In the genomic region with DNA sequence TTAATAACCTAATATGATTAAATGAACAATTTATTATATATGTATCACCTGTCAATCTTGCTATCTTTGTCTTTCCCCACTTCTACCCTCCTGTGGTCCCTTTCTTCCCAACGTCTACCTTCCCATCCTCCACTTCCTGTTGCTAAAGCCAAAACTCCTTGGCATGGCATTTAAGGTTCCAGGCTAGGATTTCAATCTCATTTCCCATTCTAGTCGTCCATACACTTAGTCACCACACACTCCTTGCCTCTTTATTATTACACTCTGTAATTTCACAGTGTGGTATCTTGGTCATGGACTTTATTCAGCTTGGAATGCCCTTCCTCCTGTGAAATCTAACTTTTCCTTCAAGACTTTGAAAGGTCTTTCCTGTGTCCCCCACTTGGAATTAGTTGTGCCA, we compare ENCODE assay signal across 17 cellular contexts.
A peak's percentile ranks its signal among the peaks of the same experiment; 100 is the strongest.
DNase-seq lines count a peak whose midpoint lies in the region; ATAC-seq and TF ChIP-seq lines count a peak whose summit lies in the region.
"Had no signal": no experiment of that assay in that cellular context is flagged by ENCODE, and none has a peak within 500 bp of the region (broad histone marks: within the 10 kb centered on the region; RNA-seq: fewer than 3 reads in every experiment).

No MANE protein-coding gene starts in this region.

- no peak overlapping the region for H3K4me3 ChIP-seq in GM23338
- H3K4me3 ChIP-seq: BLaER1 had no signal

- peaks cover 26% of the 10 kb centered on the region for H3K4me1 ChIP-seq in GM23338 (ENCODE audit: insufficient read depth)

- H3K27ac Mint-ChIP-seq in GM23338, result peak overlapping the region; percentile 70
- H3K27ac Mint-ChIP-seq: CD14-positive monocyte; CD4-positive, alpha-beta memory T cell had no signal

- H3K4me3 Mint-ChIP-seq in GM23338, result no peak overlapping the region
- H3K4me3 Mint-ChIP-seq: CD14-positive monocyte; CD4-positive, alpha-beta memory T cell had no signal

- no peak for TF ChIP-seq CTCF in GM23338 (conservative IDR thresholded peaks at IDR 0.05; ENCODE audit: low read depth in 2 of 2)

- DNase-seq in GM23338 (ENCODE audit: low spot score) (no peak), RPMI7951 (ENCODE audit: low read depth) (peak; percentile 36), kidney tubule cell (ENCODE audit: low spot score) (peak; percentile 50), renal cortical epithelial cell (ENCODE audit: low read depth) (peak; percentile 65), NCI-H2081 (lab: John Stamatoyannopoulos, UW) (no peak), dermis blood vessel endothelial cell (no peak)
- DNase-seq: 8988T; CD4-positive, alpha-beta memory T cell; DMS153; DMS79; GF-D8; HCEC 1CT; IMR-90 had no signal

- no peak overlapping the region for H2AFZ ChIP-seq in GM23338

- H3K27ac ChIP-seq in GM23338 (ENCODE audit: low read depth), result no peak overlapping the region
- H3K27ac ChIP-seq: BLaER1, HL-60 had no signal

- no peaks in the 10 kb centered on the region for H3K9me3 Mint-ChIP-seq in GM23338

- H3K79me2 ChIP-seq in GM23338 (replicated peaks; ENCODE audit: insufficient read depth), result peaks cover 18% of the 10 kb centered on the region

- H3K4me1 Mint-ChIP-seq in GM23338, result peaks cover 29% of the 10 kb centered on the region

- no peaks in the 10 kb centered on the region for H3K27me3 ChIP-seq in GM23338 (ENCODE audit: insufficient read depth)
- H3K27me3 ChIP-seq: BLaER1 had no signal

- H3K36me3 Mint-ChIP-seq in GM23338 (ENCODE audit: low read depth), result peaks cover 41% of the 10 kb centered on the region
- H3K36me3 Mint-ChIP-seq: CD14-positive monocyte had no signal

- no peak overlapping the region for H3K4me2 ChIP-seq in GM23338
- H3K4me2 ChIP-seq: BLaER1 had no signal

- no peaks in the 10 kb centered on the region for H3K27me3 Mint-ChIP-seq in GM23338 (ENCODE audit: insufficient read depth, low read depth, poor library complexity)
- H3K27me3 Mint-ChIP-seq: CD4-positive, alpha-beta memory T cell had no signal

- H3K9me2 ChIP-seq in GM23338 (ENCODE audit: insufficient read depth), result no peaks in the 10 kb centered on the region

- H4K20me1 ChIP-seq in GM23338 (replicated peaks; ENCODE audit: insufficient read depth), result peaks cover 14% of the 10 kb centered on the region; the same call in 1 of the 2 replicates
- H4K20me1 ChIP-seq: BLaER1 had no signal

- ATAC-seq in GM23338 (no peak), GM21367 (IDR thresholded peaks at IDR 0.05; ENCODE audit: unreplicated experiment) (no peak)

- peaks cover 7% of the 10 kb centered on the region; the same call in 1 of the 2 replicates for H3F3A ChIP-seq in GM23338 (replicated peaks; ENCODE audit: low read depth)

- peaks cover 53% of the 10 kb centered on the region for H3K36me3 ChIP-seq in GM23338 (ENCODE audit: insufficient read depth)
- H3K36me3 ChIP-seq: BLaER1 had no signal

TF ChIP-seq in GM23338, 12 proteins besides CTCF, POLR2A, EP300 and RAD21:
- TF ChIP-seq ZNF114 (CRISPR knock-in tag; IDR thresholded peaks at IDR 0.05) (no peak), CREB1 (CRISPR knock-in tag; IDR thresholded peaks at IDR 0.05; ENCODE audit: low read depth) (no peak), JUNB (IDR thresholded peaks at IDR 0.05; ENCODE audit: unreplicated experiment) (no peak), REST (IDR thresholded peaks at IDR 0.05; ENCODE audit: unreplicated experiment) (no peak)

Comparison
In these comparisons a context has a peak if more than half of its experiments do, and no peak if none do; other contexts are left out.
1. DNase-seq: peak in RPMI7951 (single experiment), kidney tubule cell (single experiment) and renal cortical epithelial cell (single experiment); none in GM23338 (single experiment), NCI-H2081 (0 of 2) and dermis blood vessel endothelial cell (single experiment).